11 cellular contexts compared by ENCODE assay signal in the genomic region with DNA sequence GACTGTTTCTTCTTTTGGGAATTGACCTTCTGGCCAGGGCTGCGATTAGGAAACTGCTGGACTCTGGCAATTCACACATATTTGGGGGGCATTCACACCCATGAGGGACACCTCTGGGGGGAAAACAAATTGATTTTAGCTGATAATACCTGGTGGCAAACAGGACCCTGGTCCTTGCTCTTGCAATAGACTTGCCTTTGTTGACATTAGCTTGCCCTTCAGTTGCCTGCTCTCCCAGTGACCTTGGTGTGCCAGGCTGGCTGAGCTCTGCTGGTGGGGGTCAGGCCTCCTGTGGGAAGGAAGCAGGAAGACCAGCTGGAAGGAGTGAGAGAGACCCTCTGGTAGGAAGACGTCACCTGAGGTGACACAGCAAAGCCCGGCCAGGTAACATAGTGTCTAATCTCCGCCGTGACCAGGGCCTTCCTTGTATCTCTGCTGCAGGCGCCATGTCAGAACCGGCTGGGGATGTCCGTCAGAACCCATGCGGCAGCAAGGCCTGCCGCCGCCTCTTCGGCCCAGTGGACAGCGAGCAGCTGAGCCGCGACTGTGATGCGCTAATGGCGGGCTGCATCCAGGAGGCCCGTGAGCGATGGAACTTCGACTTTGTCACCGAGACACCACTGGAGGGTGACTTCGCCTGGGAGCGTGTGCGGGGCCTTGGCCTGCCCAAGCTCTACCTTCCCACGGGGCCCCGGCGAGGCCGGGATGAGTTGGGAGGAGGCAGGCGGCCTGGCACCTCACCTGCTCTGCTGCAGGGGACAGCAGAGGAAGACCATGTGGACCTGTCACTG. TPM values are rescaled to one million over a fixed set of nuclear protein-coding genes. Genes with fewer than 3 reads are reported as not detected.
A peak's percentile ranks its signal among the peaks of the same experiment; 100 is the strongest.
DNase-seq lines count a peak whose midpoint lies in the region; FAIRE-seq and TF ChIP-seq lines count a peak whose summit lies in the region.
"Had no signal": no experiment of that assay in that cellular context is flagged by ENCODE, and none has a peak within 500 bp of the region (broad histone marks: within the 10 kb centered on the region; RNA-seq: fewer than 3 reads in every experiment).

No MANE protein-coding gene starts in this region.

- H3K9me3 Mint-ChIP-seq in activated CD4-positive, alpha-beta T cell treated with anti-CD3 and anti-CD28 coated beads, Interleukin-2, amount 10 ng/mL, durations not matched to agents 24 days and 14 days: no peaks in the 10 kb centered on the region
- H3K9me3 Mint-ChIP-seq in endothelial cell (ENCODE audit: unreplicated experiment): no peaks in the 10 kb centered on the region

- H3K4me1 ChIP-seq in OCI-LY3 (ENCODE audit: low read length) (peaks cover 44% of the 10 kb centered on the region), skeletal muscle tissue (ENCODE audit: control insufficient read depth in 3 of 3, insufficient read depth in 3 of 3, low read length in 3 of 3) (peaks cover 22 to 53% (median 33%) of the 10 kb centered on the region in 3 donors)

- H3K4me1 Mint-ChIP-seq in activated CD4-positive, alpha-beta T cell treated with anti-CD3 and anti-CD28 coated beads, Interleukin-2, amount 10 ng/mL, durations not matched to agents 24 days and 14 days: peaks cover 39% of the 10 kb centered on the region
- peaks cover 21% of the 10 kb centered on the region for H3K4me1 Mint-ChIP-seq in endothelial cell (ENCODE audit: unreplicated experiment)

- peak overlapping the region; percentile 97 for H3K4me2 ChIP-seq in OCI-LY3 (ENCODE audit: low read length)

- peak overlapping the region; percentile 67 for H3K4me3 Mint-ChIP-seq in activated CD4-positive, alpha-beta T cell treated with anti-CD3 and anti-CD28 coated beads, Interleukin-2, amount 10 ng/mL, durations not matched to agents 24 days and 14 days
- peak overlapping the region; percentile 76 for H3K4me3 Mint-ChIP-seq in endothelial cell (ENCODE audit: unreplicated experiment)

- peaks cover 68% of the 10 kb centered on the region for H3K79me2 ChIP-seq in OCI-LY3 (ENCODE audit: low read length)

- no peak for DNase-seq in activated CD4-positive, alpha-beta T cell treated with anti-CD3 and anti-CD28 coated beads, Interleukin-2, amount 10 ng/mL, durations not matched to agents 24 days and 14 days
- no peak for DNase-seq in activated CD4-positive, alpha-beta T cell treated with anti-CD3 and anti-CD28 coated beads, Interleukin-2, amount 50 U/mL, for 48 hours
- DNase-seq in endothelial cell (ENCODE audit: low spot score): no peak
- DNase-seq in islet precursor cell: no peak
- DNase-seq in HTR-8/SVneo (ENCODE audit: insufficient read length, low spot score): no peak
- no peak for DNase-seq in 8988T
- DNase-seq: activated CD4-positive, alpha-beta T cell treated with anti-CD3 and anti-CD28 coated beads, Interleukin-2, amount 50 U/mL, for 1 hour; aorta; stimulated activated CD8-positive, alpha-beta memory T cell treated with anti-CD3 and anti-CD28 coated beads, Interleukin-4, amount 100 ng/mL, for 48 hours had no signal

- no peaks in the 10 kb centered on the region for H3K9me3 ChIP-seq in OCI-LY3 (ENCODE audit: insufficient read depth, low read length)
- H3K9me3 ChIP-seq in skeletal muscle tissue (ENCODE audit: control insufficient read depth in 3 of 3, low read length in 3 of 3): no peaks in the 10 kb centered on the region

- peak overlapping the region; percentile 88 for H3K9ac ChIP-seq in OCI-LY3 (ENCODE audit: low read length)
- no peak overlapping the region for H3K9ac ChIP-seq in skeletal muscle tissue (ENCODE audit: low read depth in 1 of 3, low read length in 3 of 3)

- H3K27me3 ChIP-seq in OCI-LY3 (ENCODE audit: low read depth, low read length) (no peaks in the 10 kb centered on the region), skeletal muscle tissue (ENCODE audit: control insufficient read depth in 3 of 3, insufficient read depth in 3 of 3, low read length in 3 of 3) (no peaks in the 10 kb centered on the region)

- intact Hi-C loops in activated CD4-positive, alpha-beta T cell treated with anti-CD3 and anti-CD28 coated beads, Interleukin-2, amount 10 ng/mL, durations not matched to agents 24 days and 14 days (cut with micrococcal nuclease): loop anchor here (5.0 kb wide), 2 partner anchors 43 to 562 kb away; no protein-coding TSS in a partner anchor

- peak overlapping the region; percentile 71 for H3K4me3 ChIP-seq in OCI-LY3 (ENCODE audit: low read length)
- no peak overlapping the region for H3K4me3 ChIP-seq in skeletal muscle tissue (ENCODE audit: low read length in 3 of 3)

- H4K20me1 ChIP-seq in OCI-LY3 (ENCODE audit: insufficient read depth, low read length): peaks cover 44% of the 10 kb centered on the region

- no peak overlapping the region for H2AFZ ChIP-seq in OCI-LY3 (ENCODE audit: low read depth, low read length)

- no peaks in the 10 kb centered on the region for H3K27me3 Mint-ChIP-seq in activated CD4-positive, alpha-beta T cell treated with anti-CD3 and anti-CD28 coated beads, Interleukin-2, amount 10 ng/mL, durations not matched to agents 24 days and 14 days
- H3K27me3 Mint-ChIP-seq in endothelial cell (ENCODE audit: unreplicated experiment): peaks cover 3% of the 10 kb centered on the region

- FAIRE-seq in HTR-8/SVneo (lab: Jason Lieb, UNC): no peak

- peak overlapping the region; percentile 79 for H3K27ac Mint-ChIP-seq in activated CD4-positive, alpha-beta T cell treated with anti-CD3 and anti-CD28 coated beads, Interleukin-2, amount 10 ng/mL, durations not matched to agents 24 days and 14 days
- no peak overlapping the region for H3K27ac Mint-ChIP-seq in endothelial cell (ENCODE audit: unreplicated experiment)

- H3K27ac ChIP-seq in OCI-LY3 (ENCODE audit: low read length) (peak overlapping the region; percentile 97), skeletal muscle tissue (ENCODE audit: low read depth, low read length) (peak overlapping the region; percentile 85)

- peaks cover 53% of the 10 kb centered on the region for H3K36me3 Mint-ChIP-seq in activated CD4-positive, alpha-beta T cell treated with anti-CD3 and anti-CD28 coated beads, Interleukin-2, amount 10 ng/mL, durations not matched to agents 24 days and 14 days (ENCODE audit: low read depth)
- H3K36me3 Mint-ChIP-seq in endothelial cell (ENCODE audit: low read depth, unreplicated experiment): peaks cover 23% of the 10 kb centered on the region

- TF ChIP-seq CTCF in OCI-LY3 (IDR thresholded peaks at IDR 0.05; ENCODE audit: low read depth, low read length) (no peak), endothelial cell (IDR thresholded peaks at IDR 0.05; ENCODE audit: unreplicated experiment) (no peak)

- H3K36me3 ChIP-seq in OCI-LY3 (replicated peaks; ENCODE audit: low read depth, low read length) (peaks cover 60% of the 10 kb centered on the region), skeletal muscle tissue (ENCODE audit: control insufficient read depth in 3 of 3, insufficient read depth in 3 of 3, low read length in 3 of 3) (peaks cover 23 to 37% (median 34%) of the 10 kb centered on the region in 3 donors)

RNA-seq across cellular contexts. Expression of gene CDKN1A, which starts 5.3 kb away (rescaled TPM):
- 77.8 and 82.7 TPM in 2 replicates for total RNA-seq in activated CD4-positive, alpha-beta T cell treated with anti-CD3 and anti-CD28 coated beads, Interleukin-2, amount 10 ng/mL, durations not matched to agents 24 days and 14 days
- total RNA-seq in endothelial cell (ENCODE audit: unreplicated experiment) (48.4 TPM), skeletal muscle tissue (62.1 TPM)

RNA-seq across cellular contexts. Expression of gene RAB44, which starts 13.8 kb away (rescaled TPM):
- total RNA-seq in activated CD4-positive, alpha-beta T cell treated with anti-CD3 and anti-CD28 coated beads, Interleukin-2, amount 10 ng/mL, durations not matched to agents 24 days and 14 days: 0.07 TPM in 1 of 2 replicates, not detected in the other
- total RNA-seq in endothelial cell (ENCODE audit: unreplicated experiment): not detected
- not detected for total RNA-seq in skeletal muscle tissue
